Comparison of ENCODE assay signal across 9 cellular contexts in the genomic region with DNA sequence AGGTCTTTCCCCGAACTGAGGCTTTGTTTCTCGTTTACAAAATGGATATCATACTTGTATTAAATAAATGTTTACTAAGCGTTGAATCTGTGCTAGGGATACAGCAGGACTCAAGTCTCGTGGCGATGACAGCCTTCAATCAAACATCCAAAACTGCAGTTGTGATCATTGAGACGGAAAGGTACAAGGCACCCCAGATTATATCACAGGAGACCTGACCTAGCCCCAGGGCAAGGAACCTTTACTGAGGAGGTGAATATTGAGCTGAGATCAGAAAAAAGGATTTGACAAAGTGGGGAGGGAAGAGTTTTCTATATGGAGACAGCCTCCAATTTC. TPM values are rescaled to one million over a fixed set of nuclear protein-coding genes. Genes with fewer than 3 reads are reported as not detected.
A peak's percentile ranks its signal among the peaks of the same experiment; 100 is the strongest.
DNase-seq lines count a peak whose midpoint lies in the region; ATAC-seq, FAIRE-seq and TF ChIP-seq lines count a peak whose summit lies in the region.
"Had no signal": no experiment of that assay in that cellular context is flagged by ENCODE, and none has a peak within 500 bp of the region (broad histone marks: within the 10 kb centered on the region; RNA-seq: fewer than 3 reads in every experiment).

No MANE protein-coding gene starts in this region.

- no peak for TF ChIP-seq CTCF in DOHH2 (IDR thresholded peaks at IDR 0.05; ENCODE audit: low read depth, low read length, poor library complexity, severe bottlenecking)
- TF ChIP-seq CTCF in Panc1 (IDR thresholded peaks at IDR 0.05), result no peak
- TF ChIP-seq CTCF in esophagus muscularis mucosa (IDR thresholded peaks at IDR 0.05), result no peak
- no peak for TF ChIP-seq CTCF in pancreas (IDR thresholded peaks at IDR 0.05)
- TF ChIP-seq CTCF in GM13976 (IDR thresholded peaks at IDR 0.05; ENCODE audit: borderline replicate concordance, control extremely low read depth, extremely low read depth, insufficient read depth, missing control alignments), result no peak

- peak overlapping the region; percentile 79 for H3K4me2 ChIP-seq in DOHH2 (ENCODE audit: low read length)

- H3K4me1 ChIP-seq in DOHH2 (ENCODE audit: control insufficient read depth, low read length), result peaks cover 15% of the 10 kb centered on the region
- H3K4me1 ChIP-seq in Panc1 (ENCODE audit: control insufficient read depth, insufficient read depth, low read length), result peaks cover 16% of the 10 kb centered on the region; the same call in 1 of the 2 replicates
- H3K4me1 ChIP-seq in esophagus muscularis mucosa, result peaks cover 25 to 49% (median 29%) of the 10 kb centered on the region in 4 donors
- H3K4me1 ChIP-seq in pancreas, result peaks cover 6 to 20% (median 15%) of the 10 kb centered on the region in 3 donors

- intact Hi-C loops in Panc1 (cut with micrococcal nuclease; ENCODE audit: unreplicated experiment) (no loop called here), esophagus muscularis mucosa (cut with DNase I) (no loop called here), pancreas (cut with DNase I) (no loop called here)

- H3K4me3 ChIP-seq in DOHH2 (ENCODE audit: low read length) (peak overlapping the region; percentile 78), Panc1 (ENCODE audit: low read depth in 2 of 2, low read length in 2 of 2) (peak overlapping the region; percentile 90 to 94), esophagus muscularis mucosa (peak overlapping the region; percentile 58 to 93 (median 76)), pancreas (peak overlapping the region; percentile 64 to 76 (median 68))

- no peak for TF ChIP-seq POLR2A in esophagus muscularis mucosa (IDR thresholded peaks at IDR 0.05; ENCODE audit: low read depth)

- 2% methylated on average over 6 of the region's 6 CpGs for WGBS in esophagus muscularis mucosa
- 0% methylated on average over 6 of the region's 6 CpGs for WGBS in pancreas, 2 donors

- CTCF ChIA-PET in Panc1 (lab: Charles Lee), result interaction anchor here (0.6 kb wide), 1 partner anchor 75 kb away, joined by 3 read pairs; no protein-coding TSS in a partner anchor

- H3F3A ChIP-seq in DOHH2 (ENCODE audit: control insufficient read depth, insufficient read depth), result no peaks in the 10 kb centered on the region; the same call in 1 of the 2 replicates

- no peaks in the 10 kb centered on the region; the same call in 1 of the 2 replicates for H4K20me1 ChIP-seq in DOHH2 (ENCODE audit: control insufficient read depth, insufficient read depth, low read depth, low read length)

- POLR2A ChIA-PET in Panc1 (lab: Charles Lee), result no interaction called here

- ATAC-seq in Panc1, result peak; percentile 36
- peak in 3 of 4 donors; percentile 1 to 4 (median 3) for ATAC-seq in pancreas
- ATAC-seq in HG02840 (IDR thresholded peaks at IDR 0.05; ENCODE audit: low FRiP score, unreplicated experiment), result no peak

- H3K27me3 ChIP-seq in DOHH2 (ENCODE audit: control insufficient read depth, low read length) (no peaks in the 10 kb centered on the region), Panc1 (ENCODE audit: control insufficient read depth, insufficient read depth, low read length) (no peaks in the 10 kb centered on the region), esophagus muscularis mucosa (no peaks in the 10 kb centered on the region), pancreas (no peaks in the 10 kb centered on the region)

- TF ChIP-seq EP300 in esophagus muscularis mucosa (IDR thresholded peaks at IDR 0.05), result no peak

- in situ Hi-C loops in Panc1 (cut with HindIII; ENCODE audit: low pct_unique_long_range_greater_than_20kb, low sequenced_read_pairs), result no loop called here
- in situ Hi-C loops in GM13976 (cut with MboI; ENCODE audit: low sequenced_read_pairs, unreplicated experiment), result no loop called here

- no peak for FAIRE-seq in pancreas (lab: Jason Lieb, UNC)
- FAIRE-seq: endometrium had no signal

- no peak for DNase-seq in Panc1 (ENCODE audit: low read depth, low spot score)
- no peak for DNase-seq in esophagus muscularis mucosa (ENCODE audit: extremely low spot score)
- DNase-seq in pancreas, result no peak
- no peak for DNase-seq in GM13976 (ENCODE audit: low spot score)
- no peak for DNase-seq in medulla oblongata (ENCODE audit: extremely low spot score)
- DNase-seq in DMS114 treated with DMSO at 0.1 percent for 48 hours (lab: John Stamatoyannopoulos, UW; ENCODE audit: unreplicated experiment), result no peak

- no TSS peak for BruUV-seq in Panc1 (replicated peaks; lab: Mats Ljungman, UMichigan)

- H3K27ac ChIP-seq in DOHH2 (ENCODE audit: low read depth, low read length) (peak overlapping the region; percentile 1; the same call in 1 of the 2 replicates), Panc1 (ENCODE audit: low read length) (peak overlapping the region; percentile 96), esophagus muscularis mucosa (replicated peaks in 1 of 4) (peak overlapping the region; percentile 74 to 79 (median 76)), pancreas (peak overlapping the region in 3 of 4 donors; percentile 32 to 59 (median 41))

- no peaks in the 10 kb centered on the region for H3K9me3 ChIP-seq in DOHH2 (ENCODE audit: control insufficient read depth, insufficient read depth, low read length)
- H3K9me3 ChIP-seq in Panc1 (ENCODE audit: control insufficient read depth, insufficient read depth, low read depth, low read length), result no peaks in the 10 kb centered on the region
- H3K9me3 ChIP-seq in esophagus muscularis mucosa, result no peaks in the 10 kb centered on the region
- H3K9me3 ChIP-seq in pancreas, result no peaks in the 10 kb centered on the region

- H3K9me2 ChIP-seq in DOHH2 (replicated peaks; ENCODE audit: control insufficient read depth, low read length), result no peaks in the 10 kb centered on the region

- peaks cover 58% of the 10 kb centered on the region for H3K79me2 ChIP-seq in DOHH2 (ENCODE audit: control insufficient read depth, low read length)

- H3K36me3 ChIP-seq in DOHH2 (ENCODE audit: control insufficient read depth, low read length) (peaks cover 16% of the 10 kb centered on the region), Panc1 (ENCODE audit: control insufficient read depth, insufficient read depth, low read length) (peaks cover 8% of the 10 kb centered on the region), esophagus muscularis mucosa (peaks cover 12 to 29% (median 22%) of the 10 kb centered on the region in 4 donors), pancreas (peaks cover 0 to 18% (median 13%) of the 10 kb centered on the region in 3 donors)

RNA-seq across cellular contexts. Expression of gene AAR2, which starts 0.5 kb away (rescaled TPM):
- total RNA-seq in Panc1 (2021; ENCODE audit: unreplicated experiment) (26.1 TPM), esophagus muscularis mucosa (10 to 100 TPM; 37.8 to 53.7 (median 47.2) TPM), pancreas (10 to 100 TPM in 3 of 6 donors, 1 to 10 TPM in 3; 7.0 to 12.4 (median 9.4) TPM)
- polyA plus RNA-seq in Panc1 (2012; ENCODE audit: insufficient read length), result 27.7 TPM
- 10 to 100 TPM in 1 of 2 donors, 1 to 10 TPM in 1; 9.0 to 18.0 TPM for polyA plus RNA-seq in pancreas

Comparison
In these comparisons a context has a peak if more than half of its experiments do, and no peak if none do; other contexts are left out.
1. H3K27ac ChIP-seq: peak in every context shown above with its lines; median percentile 96 in Panc1; 76 in esophagus muscularis mucosa; 41 in pancreas; 1 in DOHH2.